ENCODE assay signal across 1 cellular context in genomic region chr1:113388621-113389355, GRCh38.
TF ChIP-seq lines count a peak whose summit lies in the region.

No MANE protein-coding gene starts in this region.

TF ChIP-seq in GM12878, 131 proteins besides CTCF, POLR2A, EP300 and RAD21 (continued from another document):
- TF ChIP-seq ZNF687 (IDR thresholded peaks at IDR 0.05) (no peak), HDGF (IDR thresholded peaks at IDR 0.05) (no peak), SREBF2 (IDR thresholded peaks at IDR 0.05; ENCODE audit: low read length) (no peak), RELA (IDR thresholded peaks at IDR 0.05; ENCODE audit: borderline replicate concordance, partially characterized antibody) (no peak), KDM1A (IDR thresholded peaks at IDR 0.05; ENCODE audit: borderline replicate concordance) (no peak), NFXL1 (IDR thresholded peaks at IDR 0.05; ENCODE audit: borderline replicate concordance) (no peak), ZNF592 (IDR thresholded peaks at IDR 0.05) (no peak), RB1 (IDR thresholded peaks at IDR 0.05; ENCODE audit: borderline replicate concordance) (no peak)
